In genomic region chr11:11077898-11078297, GRCh38 we compare ENCODE assay signal across 32 cellular contexts.
"Had no signal": no experiment of that assay in that cellular context is flagged by ENCODE, and none has a peak within 500 bp of the region (broad histone marks: within the 10 kb centered on the region; RNA-seq: fewer than 3 reads in every experiment).

No MANE protein-coding gene starts in this region.

- H3K4me1 ChIP-seq: pancreas, prostate gland, right lobe of liver, spleen, suprapubic skin had no signal

- H3K27ac Mint-ChIP-seq: natural killer cell treated with Interleukin-12 subunit alpha and Interleukin-12 subunit beta and Interleukin-15 and Interleukin-18, amount 100 ng/mL, for 72 hours; stimulated activated memory B cell treated with anti-CD40 and anti-IgM and Interleukin-4, amounts not matched to agents 10 μg/mL and 1 μg/mL and 100 μg/mL, for 72 hours; stimulated activated naive CD8-positive, alpha-beta T cell treated with anti-CD3 and anti-CD28 coated beads, Interleukin-15, amount 100 ng/mL, for 72 hours had no signal

- H3K4me1 Mint-ChIP-seq: naive B cell; stimulated activated memory B cell treated with anti-CD40 and anti-IgM and Interleukin-4, amounts not matched to agents 10 μg/mL and 1 μg/mL and 100 μg/mL, for 72 hours had no signal

- H3K36me3 ChIP-seq: neutrophil, pancreas, prostate gland, right lobe of liver, sigmoid colon, spleen, suprapubic skin, thoracic aorta, thyroid gland, tibial nerve, upper lobe of left lung, vagina had no signal

- H3K27me3 Mint-ChIP-seq: stimulated activated naive CD8-positive, alpha-beta T cell treated with anti-CD3 and anti-CD28 coated beads, Interleukin-15, amount 100 ng/mL, for 72 hours had no signal

- H3K27me3 ChIP-seq: pancreas, right lobe of liver, sigmoid colon, suprapubic skin, thyroid gland, tibial nerve, upper lobe of left lung, vagina had no signal

- H3K4me3 ChIP-seq: pancreas, prostate gland, right lobe of liver, sigmoid colon, skin epidermis, smooth muscle cell, spleen, suprapubic skin, thoracic aorta, thyroid gland, tibial nerve, upper lobe of left lung, vagina had no signal

- H3K9me3 ChIP-seq: neutrophil, pancreas, prostate gland, right lobe of liver, sigmoid colon, spleen, suprapubic skin, thoracic aorta, thyroid gland, tibial nerve, upper lobe of left lung, vagina had no signal

- DNase-seq: naive B cell; naive thymus-derived CD8-positive, alpha-beta T cell; nephron progenitor cell; nucleus accumbens; pancreas; right cardiac atrium; right lobe of liver; sigmoid colon; spleen; stimulated activated CD4-positive, alpha-beta T cell treated with anti-CD3 and anti-CD28 coated beads, Interleukin-12 subunit alpha, Interleukin-12 subunit beta, amount 100 ng/mL, for 4 hours; stimulated activated CD4-positive, alpha-beta T cell treated with anti-CD3 and anti-CD28 coated beads, Interleukin-1b, Interleukin-23, amount 100 ng/mL, for 48 hours; stimulated activated CD4-positive, alpha-beta T cell treated with anti-CD3 and anti-CD28 coated beads, Interleukin-4, amount 100 ng/mL, for 1 hour; stimulated activated CD4-positive, alpha-beta T cell treated with anti-CD3 and anti-CD28 coated beads, Interleukin-4, amount 100 ng/mL, for 4 hours; stimulated activated CD8-positive, alpha-beta memory T cell treated with anti-CD3 and anti-CD28 coated beads, Interleukin-4, amount 100 ng/mL, for 48 hours; stimulated activated naive CD4-positive, alpha-beta T cell; stimulated activated naive CD8-positive, alpha-beta T cell treated with anti-CD3 and anti-CD28 coated beads, Interleukin-15, amount 100 ng/mL, for 72 hours; stimulated activated naive CD8-positive, alpha-beta T cell treated with anti-CD3 and anti-CD28 coated beads, Interleukin-15, Interleukin-2, amounts not matched to agents 100 U/mL and 50 U/mL, for 24 hours; substantia nigra; thyroid gland; trophoblast cell; upper lobe of left lung had no signal

- H3K4me2 ChIP-seq: smooth muscle cell had no signal

- H3K27ac ChIP-seq: neutrophil, pancreas, prostate gland, right lobe of liver, sigmoid colon, skin epidermis, spleen, suprapubic skin, thoracic aorta, tibial nerve, upper lobe of left lung, vagina had no signal

- H3K4me3 Mint-ChIP-seq: naive B cell; naive thymus-derived CD8-positive, alpha-beta T cell; natural killer cell treated with Interleukin-12 subunit alpha and Interleukin-12 subunit beta and Interleukin-15 and Interleukin-18, amount 100 ng/mL, for 72 hours; nephron progenitor cell; neural crest cell; stimulated activated memory B cell treated with anti-CD40 and anti-IgM and Interleukin-4, amounts not matched to agents 10 μg/mL and 1 μg/mL and 100 μg/mL, for 72 hours; stimulated activated naive CD8-positive, alpha-beta T cell treated with anti-CD3 and anti-CD28 coated beads, Interleukin-15, amount 100 ng/mL, for 72 hours had no signal

- H3K36me3 Mint-ChIP-seq: naive B cell; naive thymus-derived CD8-positive, alpha-beta T cell; natural killer cell treated with Interleukin-12 subunit alpha and Interleukin-12 subunit beta and Interleukin-15 and Interleukin-18, amount 100 ng/mL, for 72 hours; stimulated activated memory B cell treated with anti-CD40 and anti-IgM and Interleukin-4, amounts not matched to agents 10 μg/mL and 1 μg/mL and 100 μg/mL, for 72 hours had no signal

- ATAC-seq: naive thymus-derived CD8-positive, alpha-beta T cell; natural killer cell treated with Interleukin-12 subunit alpha and Interleukin-12 subunit beta and Interleukin-15 and Interleukin-18, amount 100 ng/mL, for 72 hours; pancreas; right cardiac atrium; right lobe of liver; stimulated activated memory B cell treated with anti-CD40 and anti-IgM and Interleukin-4, amounts not matched to agents 10 μg/mL and 1 μg/mL and 100 μg/mL, for 72 hours; stimulated activated naive CD8-positive, alpha-beta T cell treated with anti-CD3 and anti-CD28 coated beads, Interleukin-15, amount 100 ng/mL, for 72 hours; stimulated activated naive CD8-positive, alpha-beta T cell treated with anti-CD3 and anti-CD28 coated beads, Interleukin-15, Interleukin-2, amounts not matched to agents 100 U/mL and 50 U/mL, for 24 hours had no signal
